Comparison of ENCODE assay signal across 10 cellular contexts in the genomic region with DNA sequence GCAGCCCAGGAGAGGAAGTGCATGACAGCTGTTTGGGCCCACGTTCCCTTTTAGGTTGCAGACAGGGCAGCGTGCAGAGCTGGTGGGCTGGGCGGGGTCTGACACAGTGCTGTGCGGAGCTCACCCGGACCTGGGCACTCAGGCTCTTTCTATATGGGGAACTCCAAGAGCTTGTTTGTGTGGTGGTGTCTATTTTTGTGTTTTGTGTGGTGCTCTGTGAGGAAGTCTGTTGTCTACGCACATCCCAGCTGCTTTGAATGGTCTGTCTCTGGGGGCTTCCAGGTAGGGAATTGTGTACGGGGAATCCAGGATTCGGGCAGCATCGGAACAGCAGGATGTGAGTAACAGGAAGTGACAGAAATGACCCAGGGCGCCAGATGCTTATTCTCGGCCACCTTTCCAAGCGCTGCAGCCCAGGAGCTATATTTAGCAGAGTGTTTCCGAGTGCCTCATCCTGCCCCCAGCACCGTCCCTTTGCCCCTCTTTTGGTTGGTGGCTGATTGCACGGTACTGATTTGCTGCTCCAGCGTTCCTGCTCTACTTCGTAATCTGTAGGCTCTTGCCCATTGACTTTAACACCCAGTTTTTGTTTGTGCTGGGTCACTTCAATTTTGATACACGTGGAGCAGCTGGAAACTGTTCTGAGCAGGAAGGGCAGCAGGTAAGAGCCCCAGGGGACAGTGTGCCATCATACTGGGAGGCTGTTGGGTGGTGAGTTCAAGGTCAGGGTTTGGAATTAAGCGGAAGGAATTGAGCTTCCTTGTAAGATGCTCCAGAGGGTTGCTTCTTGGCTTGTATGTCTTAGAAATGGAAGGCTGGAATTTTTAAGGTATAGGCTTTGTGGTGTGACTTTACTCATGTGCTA.
A peak's percentile ranks its signal among the peaks of the same experiment; 100 is the strongest.
DNase-seq lines count a peak whose midpoint lies in the region; ATAC-seq, FAIRE-seq and TF ChIP-seq lines count a peak whose summit lies in the region.
"Had no signal": no experiment of that assay in that cellular context is flagged by ENCODE, and none has a peak within 500 bp of the region (broad histone marks: within the 10 kb centered on the region; RNA-seq: fewer than 3 reads in every experiment).

No MANE protein-coding gene starts in this region.

- WGBS in H1 (ENCODE audit: extremely low coverage in 1 of 2, insufficient coverage in 1 of 2, insufficient read length in 1 of 2, insufficient replicate concordance in 2 of 2, low coverage in 1 of 2, low lambda C conversion rate in 2 of 2, missing lambda C conversion rate in 1 of 2), 2 experiments, result 84% methylated on average over 19 of the region's 19 CpGs; no CpG with 5 or more reads in 1 of the 2 experiments
- WGBS in prostate gland, result 88% methylated on average over 19 of the region's 19 CpGs

- H2BK20ac ChIP-seq in H1 (ENCODE audit: low read length), result no peak overlapping the region

- H3K4ac ChIP-seq in H1 (replicated peaks; ENCODE audit: insufficient read length, low read depth, low read length), result no peak overlapping the region

- DNase-seq in T-helper 2 cell, result peak in 3 of 5 experiments; percentile 22 to 76 (median 35)
- DNase-seq in H1 (ENCODE audit: low read depth in 1 of 2, low spot score in 2 of 2), result peak in 1 of 2 experiments; percentile 43
- DNase-seq in prostate gland (ENCODE audit: low spot score), result no peak
- no peak for DNase-seq in NCI-H2227 (lab: John Stamatoyannopoulos, UW; ENCODE audit: unreplicated experiment)

- peak; percentile 64 for ATAC-seq in GM18511 (IDR thresholded peaks at IDR 0.05; ENCODE audit: unreplicated experiment)
- peak; percentile 53 for ATAC-seq in HG02885 (IDR thresholded peaks at IDR 0.05; ENCODE audit: poor library complexity, unreplicated experiment)
- no peak for ATAC-seq in GM19324 (IDR thresholded peaks at IDR 0.05; ENCODE audit: low FRiP score, unreplicated experiment)
- no peak for ATAC-seq in GM18870 (IDR thresholded peaks at IDR 0.05; ENCODE audit: unreplicated experiment)
- ATAC-seq: K562 had no signal

- no peak overlapping the region for H2BK120ac ChIP-seq in H1 (replicated peaks; ENCODE audit: low read depth, low read length)

- H3K4me1 ChIP-seq in H1 (replicated peaks in 1 of 4; ENCODE audit: control insufficient read depth in 3 of 4, insufficient read depth in 4 of 4, low read length in 3 of 4) (peaks cover 0 to 11% (median 6%) of the 10 kb centered on the region in 4 experiments; a peak in 6 of 7 replicates), prostate gland (replicated peaks) (peaks cover 10% of the 10 kb centered on the region)

- TF ChIP-seq RAD21 in H1 (IDR thresholded peaks at IDR 0.05 in 1 of 2, conservative IDR thresholded peaks at IDR 0.05 in 1 of 2; ENCODE audit: low read depth in 2 of 2, low read length in 2 of 2), result no peak

- H3K14ac ChIP-seq in H1 (ENCODE audit: insufficient read length), result no peak overlapping the region

- H4K8ac ChIP-seq in H1 (ENCODE audit: extremely low read depth, insufficient read depth, low read length), result no peak overlapping the region

- intact Hi-C loops in prostate gland (cut with DNase I), result no loop called here

- H3K27me3 ChIP-seq in H1 (replicated peaks in 1 of 4; ENCODE audit: control insufficient read depth in 3 of 4, extremely low read depth in 1 of 4, insufficient read depth in 3 of 4, low read length in 3 of 4) (no peaks in the 10 kb centered on the region), prostate gland (replicated peaks; ENCODE audit: insufficient read depth) (no peaks in the 10 kb centered on the region)

- no peak overlapping the region; a peak in 1 of 7 replicates for H3K9ac ChIP-seq in H1 (replicated peaks in 1 of 4; ENCODE audit: extremely low read depth in 1 of 4, low read depth in 3 of 4, low read length in 3 of 4)

- H3K4me3 ChIP-seq in H1 (ENCODE audit: extremely low read depth in 1 of 4, insufficient read depth in 2 of 4, low read depth in 3 of 4, low read length in 4 of 4), result no peak overlapping the region
- H3K4me3 ChIP-seq in prostate gland, result no peak overlapping the region
- H3K4me3 ChIP-seq: K562 had no signal

- TF ChIP-seq POLR2A in H1 (IDR thresholded peaks at IDR 0.05; ENCODE audit: control extremely low read depth in 1 of 2, low read depth in 2 of 2, low read length in 2 of 2) (no peak), prostate gland (IDR thresholded peaks at IDR 0.05) (no peak)

- TF ChIP-seq EP300 in H1 (IDR thresholded peaks at IDR 0.05; ENCODE audit: borderline replicate concordance in 1 of 2, low read depth in 2 of 2, low read length in 2 of 2), result no peak

- H3K23me2 ChIP-seq in H1 (ENCODE audit: low read depth, low read length), result peaks cover 2% of the 10 kb centered on the region; the same call in 1 of the 2 replicates

- H2BK5ac ChIP-seq in H1 (ENCODE audit: low read depth, low read length), result peak overlapping the region; percentile 45; the same call in 1 of the 2 replicates

- peaks cover 0 to 9% of the 10 kb centered on the region in 2 experiments; a peak in 1 of 4 replicates for H3K79me2 ChIP-seq in H1 (ENCODE audit: control insufficient read depth in 1 of 2, insufficient read depth in 2 of 2, low read length in 2 of 2)

- no peak overlapping the region for H3K18ac ChIP-seq in H1 (ENCODE audit: extremely low read depth, low read length)

- no peak overlapping the region for H4K5ac ChIP-seq in H1 (ENCODE audit: insufficient read length, low read depth, low read length)

- TF ChIP-seq CTCF in H1 (IDR thresholded peaks at IDR 0.05; ENCODE audit: control extremely low read depth in 1 of 3, insufficient read depth in 1 of 3, low read depth in 1 of 3, low read length in 3 of 3) (no peak), prostate gland (IDR thresholded peaks at IDR 0.05) (no peak)

- H2BK12ac ChIP-seq in H1 (ENCODE audit: low read depth, low read length), result no peak overlapping the region

- no peak overlapping the region for H3K4me2 ChIP-seq in H1 (ENCODE audit: insufficient read depth in 1 of 2, low read depth in 2 of 2, low read length in 2 of 2)

- H3K9me3 ChIP-seq in H1 (ENCODE audit: insufficient read depth in 2 of 2, low read depth in 1 of 2, low read length in 1 of 2), result no peaks in the 10 kb centered on the region
- H3K9me3 ChIP-seq in prostate gland, result no peaks in the 10 kb centered on the region

- no peak overlapping the region for H4K91ac ChIP-seq in H1 (replicated peaks; ENCODE audit: insufficient read length, low read length)

- H4K20me1 ChIP-seq in H1 (replicated peaks in 1 of 2; ENCODE audit: control insufficient read depth in 1 of 2, insufficient read depth in 2 of 2, low read length in 2 of 2), result no peaks in the 10 kb centered on the region

- no peak overlapping the region for H3K56ac ChIP-seq in H1 (replicated peaks; ENCODE audit: insufficient read length, low read depth, low read length)

- POLR2A ChIA-PET in H1 (lab: Charles Lee; ENCODE audit: partially characterized antibody), result interaction anchor here (0.8 kb wide), 1 partner anchor 10 kb away, joined by 3 read pairs; no protein-coding TSS in a partner anchor

- no peaks in the 10 kb centered on the region for H3K36me3 ChIP-seq in H1 (ENCODE audit: control insufficient read depth in 2 of 4, insufficient read depth in 4 of 4, low read length in 3 of 4)
- H3K36me3 ChIP-seq in prostate gland, result no peaks in the 10 kb centered on the region

- CTCF ChIA-PET in H1 (lab: Charles Lee; ENCODE audit: partially characterized antibody), result interaction anchor here (0.6 to 3.7 kb wide), 11 partner anchors 9 to 95 kb away, joined by 3 to 18 read pairs (median 3); no protein-coding TSS in a partner anchor

- FAIRE-seq in H1 (lab: Jason Lieb, UNC), result no peak
- FAIRE-seq: islet of Langerhans, K562 had no signal

- H3K27ac ChIP-seq in H1 (ENCODE audit: low read depth, low read length) (no peak overlapping the region), prostate gland (peak overlapping the region; percentile 35 to 76)

- peak overlapping the region; percentile 88; the same call in 1 of the 2 replicates for H2AK5ac ChIP-seq in H1 (ENCODE audit: low read depth, low read length)

- H2BK15ac ChIP-seq in H1 (ENCODE audit: low read length), result 0 out of 2 replicates have a peak overlapping the region, but pooled peaks have one; percentile 53

- H2AFZ ChIP-seq in H1 (ENCODE audit: low read length), result no peak overlapping the region

- peaks cover 6% of the 10 kb centered on the region for H3K79me1 ChIP-seq in H1 (ENCODE audit: low read depth, low read length)

- H3K23ac ChIP-seq in H1 (ENCODE audit: insufficient read length), result no peak overlapping the region

TF ChIP-seq in H1, 55 proteins besides CTCF, POLR2A, EP300 and RAD21 (continues in another document):
- TF ChIP-seq EZH2 (IDR thresholded peaks at IDR 0.05; ENCODE audit: low read depth, low read length, severe bottlenecking) (no peak), CHD1 (IDR thresholded peaks at IDR 0.05; ENCODE audit: low read depth, low read length) (no peak), POU5F1 (IDR thresholded peaks at IDR 0.05; ENCODE audit: low read depth, low read length) (no peak), BACH1 (IDR thresholded peaks at IDR 0.05; ENCODE audit: low read length) (no peak), TCF12 (IDR thresholded peaks at IDR 0.05; ENCODE audit: low read depth, low read length) (no peak), SIRT6 (IDR thresholded peaks at IDR 0.05; ENCODE audit: low read length) (no peak), FOSL1 (IDR thresholded peaks at IDR 0.05; ENCODE audit: insufficient read depth, low read depth, low read length) (no peak), TAF1 (IDR thresholded peaks at IDR 0.05; ENCODE audit: low read depth, low read length) (no peak)

Comparison
In these comparisons a context has a peak if more than half of its experiments do, and no peak if none do; other contexts are left out.
1. ATAC-seq: peak in GM18511 (single experiment) and HG02885 (single experiment); none in GM19324 (single experiment) and GM18870 (single experiment).
2. DNase-seq: peak in T-helper 2 cell (3 of 5); none in prostate gland (single experiment) and NCI-H2227 (single experiment).